Comparison of ENCODE assay signal across 15 cellular contexts in genomic region chr12:117141097-117141898, GRCh38. TPM values are rescaled to one million over a fixed set of nuclear protein-coding genes. Genes with fewer than 3 reads are reported as not detected.
DNase-seq lines count a peak whose midpoint lies in the region; TF ChIP-seq lines count a peak whose summit lies in the region.
"Had no signal": no experiment of that assay in that cellular context is flagged by ENCODE, and none has a peak within 500 bp of the region (broad histone marks: within the 10 kb centered on the region; RNA-seq: fewer than 3 reads in every experiment).

No MANE protein-coding gene starts in this region.

- peaks cover 4% of the 10 kb centered on the region for H3K36me3 ChIP-seq in WERI-Rb-1

- intact Hi-C loops in posterior vena cava (cut with DNase I): loop anchor here (1.0 to 10.0 kb wide), 2 partner anchors 31 to 116 kb away; no protein-coding TSS in a partner anchor

- CTCF ChIA-PET in RWPE1 (lab: Yijun Ruan, JAX): no interaction called here

- H3K4me3 ChIP-seq in WERI-Rb-1 (ENCODE audit: low read depth, low read length) (no peak overlapping the region), foreskin fibroblast (ENCODE audit: low read depth in 1 of 2, low read length in 2 of 2) (no peak overlapping the region)
- H3K4me3 ChIP-seq: adrenal gland had no signal

- no peaks in the 10 kb centered on the region for H3K9me3 ChIP-seq in WERI-Rb-1 (ENCODE audit: severe bottlenecking)
- H3K9me3 ChIP-seq: adrenal gland, BE2C had no signal

- H3K27ac ChIP-seq in RWPE1 (peak overlapping the region; percentile 7; the same call in 1 of the 2 replicates), WERI-Rb-1 (no peak overlapping the region)

- TF ChIP-seq CTCF in RWPE1 (conservative IDR thresholded peaks at IDR 0.05; ENCODE audit: low read depth) (no peak), WERI-Rb-1 (IDR thresholded peaks at IDR 0.05; ENCODE audit: low read depth, low read length) (no peak), foreskin fibroblast (IDR thresholded peaks at IDR 0.05; ENCODE audit: low read depth, low read length) (no peak)

- no peaks in the 10 kb centered on the region for H3K27me3 ChIP-seq in WERI-Rb-1 (ENCODE audit: insufficient read depth, low read depth, severe bottlenecking)
- H3K27me3 ChIP-seq: adrenal gland, BE2C had no signal

- DNase-seq in DMS53 treated with DMSO at 0.1 percent for 48 hours (lab: John Stamatoyannopoulos, UW; ENCODE audit: unreplicated experiment): peak; percentile 34
- peak; percentile 17 for DNase-seq in NCI-H1092 (lab: John Stamatoyannopoulos, UW)
- no peak for DNase-seq in RWPE1 (ENCODE audit: low spot score)
- peak; percentile 63 for DNase-seq in posterior vena cava (ENCODE audit: low spot score)
- no peak for DNase-seq in WERI-Rb-1
- DNase-seq in GM19238 (ENCODE audit: insufficient read length, low spot score): no peak
- no peak for DNase-seq in foreskin fibroblast
- DNase-seq: activated CD4-positive, alpha-beta memory T cell treated with anti-CD3 and anti-CD28 coated beads, Interleukin-2, amount 10 ng/mL, durations not matched to agents 7 days and 5 days; adrenal gland; BE2C; cerebellar nuclear complex; GOT3; natural killer cell; NCI-H1930; OCI-M1 had no signal

- POLR2A ChIA-PET in RWPE1 (lab: Yijun Ruan, JAX; ENCODE audit: low non-redundant PET): no interaction called here

RNA-seq across cellular contexts. Expression of gene TESC, which starts 42.1 kb away (rescaled TPM):
- 1 to 10 TPM; 3.0 to 5.8 TPM for total RNA-seq in posterior vena cava

RNA-seq across cellular contexts. Expression of gene FBXO21, which starts 49.0 kb away (rescaled TPM):
- total RNA-seq in posterior vena cava: 10 to 100 TPM; 25.8 to 28.4 TPM

Comparison
In these comparisons a context has a peak if more than half of its experiments do, and no peak if none do; other contexts are left out.
1. DNase-seq: peak in DMS53 treated with DMSO at 0.1 percent for 48 hours (single experiment), NCI-H1092 (single experiment) and posterior vena cava (single experiment); none in RWPE1 (single experiment), WERI-Rb-1 (single experiment), GM19238 (single experiment) and foreskin fibroblast (0 of 2).